Comparison of ENCODE assay signal across 23 cellular contexts in genomic region chr12:93115198-93115601, GRCh38.
DNase-seq lines count a peak whose midpoint lies in the region; ATAC-seq and TF ChIP-seq lines count a peak whose summit lies in the region.
"Had no signal": no experiment of that assay in that cellular context is flagged by ENCODE, and none has a peak within 500 bp of the region (broad histone marks: within the 10 kb centered on the region; RNA-seq: fewer than 3 reads in every experiment).

No MANE protein-coding gene starts in this region.

- H3K4me1 ChIP-seq in adipocyte (ENCODE audit: control insufficient read depth, insufficient read depth, low read length) (peaks cover 17% of the 10 kb centered on the region), skeletal muscle tissue (ENCODE audit: control insufficient read depth in 3 of 3, insufficient read depth in 3 of 3, low read length in 3 of 3) (peaks cover 10 to 21% (median 11%) of the 10 kb centered on the region in 3 donors), hepatocyte (ENCODE audit: insufficient read depth) (peaks cover 18% of the 10 kb centered on the region)

- ATAC-seq in activated CD8-positive, alpha-beta T cell treated with anti-CD3 and anti-CD28 coated beads, Interleukin-2, amount 10 ng/mL, durations not matched to agents 7 days and 5 days, result no peak

- no peaks in the 10 kb centered on the region for H3K79me2 ChIP-seq in hepatocyte

- no peak overlapping the region for H3K4me3 Mint-ChIP-seq in activated CD8-positive, alpha-beta T cell treated with anti-CD3 and anti-CD28 coated beads, Interleukin-2, amount 10 ng/mL, durations not matched to agents 7 days and 5 days
- H3K4me3 Mint-ChIP-seq: activated CD4-positive, alpha-beta memory T cell treated with anti-CD3 and anti-CD28 coated beads, Interleukin-2, amount 10 ng/mL, durations not matched to agents 7 days and 5 days; activated naive CD8-positive, alpha-beta T cell treated with anti-CD3 and anti-CD28 coated beads, Interleukin-2, amount 10 ng/mL, durations not matched to agents 7 days and 5 days; activated T-helper 1 cell treated with anti-CD3 and anti-CD28 coated beads, Interleukin-12 subunit alpha, Interleukin-12 subunit beta, Interleukin-2, Interleukin-4 antibody, amounts not matched to agents 30 ng/mL and 10 ng/mL and 1 ng/mL, durations not matched to agents 14 hours and 24 hours and 36 hours; neural crest cell had no signal

- no peaks in the 10 kb centered on the region for H3K9me3 Mint-ChIP-seq in activated CD8-positive, alpha-beta T cell treated with anti-CD3 and anti-CD28 coated beads, Interleukin-2, amount 10 ng/mL, durations not matched to agents 7 days and 5 days (ENCODE audit: insufficient read depth)
- H3K9me3 Mint-ChIP-seq: activated CD4-positive, alpha-beta memory T cell treated with anti-CD3 and anti-CD28 coated beads, Interleukin-2, amount 10 ng/mL, durations not matched to agents 7 days and 5 days; activated naive CD8-positive, alpha-beta T cell treated with anti-CD3 and anti-CD28 coated beads, Interleukin-2, amount 10 ng/mL, durations not matched to agents 7 days and 5 days; neural crest cell had no signal

- H3K9me3 ChIP-seq in adipocyte (ENCODE audit: control insufficient read depth, low read length) (no peaks in the 10 kb centered on the region), skeletal muscle tissue (ENCODE audit: control insufficient read depth in 3 of 3, low read length in 3 of 3) (no peaks in the 10 kb centered on the region), hepatocyte (ENCODE audit: low read depth) (no peaks in the 10 kb centered on the region)
- H3K9me3 ChIP-seq: BLaER1 treated with 17β-estradiol and CSF1 and Interleukin-3, amounts not matched to agents 10 nM and 100 nM had no signal

- H3K27me3 ChIP-seq in adipocyte (replicated peaks; ENCODE audit: control insufficient read depth, insufficient read depth, low read length) (no peaks in the 10 kb centered on the region), skeletal muscle tissue (ENCODE audit: control insufficient read depth in 3 of 3, insufficient read depth in 3 of 3, low read length in 3 of 3) (no peaks in the 10 kb centered on the region), hepatocyte (no peaks in the 10 kb centered on the region)
- H3K27me3 ChIP-seq: BLaER1 treated with 17β-estradiol and CSF1 and Interleukin-3, amounts not matched to agents 10 nM and 100 nM had no signal

- TF ChIP-seq CTCF in fibroblast of villous mesenchyme (IDR thresholded peaks at IDR 0.05; ENCODE audit: insufficient read depth, low read depth, low read length) (no peak), hepatocyte (IDR thresholded peaks at IDR 0.05; ENCODE audit: poor library complexity) (no peak)

- H3K36me3 Mint-ChIP-seq in activated CD8-positive, alpha-beta T cell treated with anti-CD3 and anti-CD28 coated beads, Interleukin-2, amount 10 ng/mL, durations not matched to agents 7 days and 5 days (ENCODE audit: low read depth), result no peaks in the 10 kb centered on the region
- H3K36me3 Mint-ChIP-seq: activated naive CD8-positive, alpha-beta T cell treated with anti-CD3 and anti-CD28 coated beads, Interleukin-2, amount 10 ng/mL, durations not matched to agents 7 days and 5 days had no signal

- H3K9ac ChIP-seq in adipocyte (ENCODE audit: low read length) (no peak overlapping the region), skeletal muscle tissue (ENCODE audit: low read depth in 1 of 3, low read length in 3 of 3) (peak overlapping the region in 1 of 3 donors; percentile 10)
- H3K9ac ChIP-seq: BLaER1 treated with 17β-estradiol and CSF1 and Interleukin-3, amounts not matched to agents 10 nM and 100 nM had no signal

- 52% methylated on average over 6 of the region's 6 CpGs for WGBS in hepatocyte (ENCODE audit: low lambda C conversion rate, missing lambda C conversion rate)

- POLR2A ChIA-PET in activated CD8-positive, alpha-beta T cell treated with anti-CD3 and anti-CD28 coated beads, Interleukin-2, amount 10 ng/mL, durations not matched to agents 7 days and 5 days (lab: Charles Lee), result no interaction called here

- no peak overlapping the region for H3K27ac Mint-ChIP-seq in activated CD8-positive, alpha-beta T cell treated with anti-CD3 and anti-CD28 coated beads, Interleukin-2, amount 10 ng/mL, durations not matched to agents 7 days and 5 days
- H3K27ac Mint-ChIP-seq: activated CD4-positive, alpha-beta memory T cell treated with anti-CD3 and anti-CD28 coated beads, Interleukin-2, amount 10 ng/mL, durations not matched to agents 7 days and 5 days; activated naive CD8-positive, alpha-beta T cell treated with anti-CD3 and anti-CD28 coated beads, Interleukin-2, amount 10 ng/mL, durations not matched to agents 7 days and 5 days; activated T-helper 1 cell treated with anti-CD3 and anti-CD28 coated beads, Interleukin-12 subunit alpha, Interleukin-12 subunit beta, Interleukin-2, Interleukin-4 antibody, amounts not matched to agents 30 ng/mL and 10 ng/mL and 1 ng/mL, durations not matched to agents 14 hours and 24 hours and 36 hours had no signal

- H3K36me3 ChIP-seq in adipocyte (ENCODE audit: control insufficient read depth, insufficient read depth, low read length, severe bottlenecking) (no peaks in the 10 kb centered on the region), skeletal muscle tissue (ENCODE audit: control insufficient read depth in 3 of 3, insufficient read depth in 3 of 3, low read length in 3 of 3) (no peaks in the 10 kb centered on the region), hepatocyte (replicated peaks; ENCODE audit: insufficient read depth, low read depth) (no peaks in the 10 kb centered on the region)
- H3K36me3 ChIP-seq: BLaER1 treated with 17β-estradiol and CSF1 and Interleukin-3, amounts not matched to agents 10 nM and 100 nM had no signal

- no peak overlapping the region for H2AFZ ChIP-seq in hepatocyte

- H4K20me1 ChIP-seq in hepatocyte (ENCODE audit: insufficient read depth, poor library complexity, severe bottlenecking), result no peaks in the 10 kb centered on the region
- H4K20me1 ChIP-seq: BLaER1 treated with 17β-estradiol and CSF1 and Interleukin-3, amounts not matched to agents 10 nM and 100 nM had no signal

- H3K9me2 ChIP-seq in hepatocyte (replicated peaks; ENCODE audit: insufficient read depth), result no peaks in the 10 kb centered on the region

- H3K27me3 Mint-ChIP-seq in activated CD8-positive, alpha-beta T cell treated with anti-CD3 and anti-CD28 coated beads, Interleukin-2, amount 10 ng/mL, durations not matched to agents 7 days and 5 days (ENCODE audit: low read depth), result peaks cover 14% of the 10 kb centered on the region
- H3K27me3 Mint-ChIP-seq: activated CD4-positive, alpha-beta memory T cell treated with anti-CD3 and anti-CD28 coated beads, Interleukin-2, amount 10 ng/mL, durations not matched to agents 7 days and 5 days had no signal

- H3K4me3 ChIP-seq in adipocyte (ENCODE audit: low read length) (no peak overlapping the region), fibroblast of villous mesenchyme (ENCODE audit: low read depth, low read length) (no peak overlapping the region), skeletal muscle tissue (ENCODE audit: low read length in 3 of 3) (peak overlapping the region in 1 of 3 donors; percentile 32), hepatocyte (no peak overlapping the region)
- H3K4me3 ChIP-seq: BLaER1 treated with 17β-estradiol and CSF1 and Interleukin-3, amounts not matched to agents 10 nM and 100 nM; lung had no signal

- H3K27ac ChIP-seq in skeletal muscle tissue (ENCODE audit: low read depth, low read length), result peak overlapping the region; percentile 54
- no peak overlapping the region for H3K27ac ChIP-seq in hepatocyte
- H3K27ac ChIP-seq: BLaER1 treated with 17β-estradiol and CSF1 and Interleukin-3, amounts not matched to agents 10 nM and 100 nM had no signal

- DNase-seq in GM03348 (ENCODE audit: low spot score) (peak; percentile 74), adipocyte (ENCODE audit: low read depth) (peak; percentile 72), fibroblast of villous mesenchyme (ENCODE audit: low read depth) (peak; percentile 49), T-helper 2 cell (no peak), hepatocyte (ENCODE audit: low spot score) (no peak), hypothalamus (lab: John Stamatoyannopoulos, UW) (no peak)
- no peak for DNase-seq in activated CD8-positive, alpha-beta T cell treated with anti-CD3 and anti-CD28 coated beads, Interleukin-2, amount 10 ng/mL, durations not matched to agents 7 days and 5 days
- DNase-seq: activated CD4-positive, alpha-beta memory T cell treated with anti-CD3 and anti-CD28 coated beads, Interleukin-2, amount 10 ng/mL, durations not matched to agents 7 days and 5 days; activated naive CD8-positive, alpha-beta T cell treated with anti-CD3 and anti-CD28 coated beads, Interleukin-2, amount 10 ng/mL, durations not matched to agents 7 days and 5 days; caudate nucleus; DMS 273 treated with DMSO at 0.1 percent for 48 hours; effector memory CD4-positive, alpha-beta T cell; MM.1S; NCI-H187 treated with DMSO at 0.1 percent for 48 hours; NCI-H524 treated with DMSO at 0.1 percent for 48 hours; retina; stimulated activated CD4-positive, alpha-beta T cell treated with anti-CD3 and anti-CD28 coated beads, Interleukin-2, amount 100 ng/mL, for 24 hours; substantia nigra had no signal

- CTCF ChIA-PET in activated CD8-positive, alpha-beta T cell treated with anti-CD3 and anti-CD28 coated beads, Interleukin-2, amount 10 ng/mL, durations not matched to agents 7 days and 5 days (lab: Charles Lee), result interaction anchor here (2.5 kb wide), 1 partner anchor 16 kb away, joined by 7 read pairs; no protein-coding TSS in a partner anchor

- H3K4me2 ChIP-seq in hepatocyte, result no peak overlapping the region

- no peaks in the 10 kb centered on the region for H3K4me1 Mint-ChIP-seq in activated CD8-positive, alpha-beta T cell treated with anti-CD3 and anti-CD28 coated beads, Interleukin-2, amount 10 ng/mL, durations not matched to agents 7 days and 5 days (ENCODE audit: low read depth)
- H3K4me1 Mint-ChIP-seq: activated CD4-positive, alpha-beta memory T cell treated with anti-CD3 and anti-CD28 coated beads, Interleukin-2, amount 10 ng/mL, durations not matched to agents 7 days and 5 days; activated naive CD8-positive, alpha-beta T cell treated with anti-CD3 and anti-CD28 coated beads, Interleukin-2, amount 10 ng/mL, durations not matched to agents 7 days and 5 days; neural crest cell had no signal

Comparison
In these comparisons a context has a peak if more than half of its experiments do, and no peak if none do; other contexts are left out.
1. DNase-seq: peak in GM03348 (single experiment), adipocyte (single experiment) and fibroblast of villous mesenchyme (single experiment); none in T-helper 2 cell (0 of 5), activated CD8-positive, alpha-beta T cell treated with anti-CD3 and anti-CD28 coated beads, Interleukin-2, amount 10 ng/mL, durations not matched to agents 7 days and 5 days (single experiment), hepatocyte (single experiment) and hypothalamus (0 of 51).